ENCODE assay signal across 13 cellular contexts in genomic region chr11:116427337-116427902, GRCh38.
"Had no signal": no experiment of that assay in that cellular context is flagged by ENCODE, and none has a peak within 500 bp of the region (broad histone marks: within the 10 kb centered on the region; RNA-seq: fewer than 3 reads in every experiment).

No MANE protein-coding gene starts in this region.

- H3K27me3 ChIP-seq: dorsolateral prefrontal cortex, ovary, thyroid gland, vagina had no signal

- H3K4me3 ChIP-seq: lower lobe of right lung, ovary, smooth muscle cell, thyroid gland, vagina had no signal

- H3K9me3 ChIP-seq: lower lobe of right lung, ovary, thyroid gland, vagina had no signal

- H3K36me3 ChIP-seq: lower lobe of right lung, ovary, thyroid gland, vagina had no signal

- H3K4me2 ChIP-seq: smooth muscle cell had no signal

- H3K27ac ChIP-seq: dorsolateral prefrontal cortex, lower lobe of right lung, ovary, thyroid gland, vagina had no signal

- ATAC-seq: activated naive CD4-positive, alpha-beta T cell treated with anti-CD3 and anti-CD28 coated beads, Interleukin-2, amount 50 U/mL, for 72 hours; activated T-cell treated with anti-CD3 and anti-CD28 coated beads, Interleukin-2, amount 50 U/mL, for 4 hours; lower lobe of right lung; natural killer cell treated with Interleukin-12 subunit alpha and Interleukin-12 subunit beta and Interleukin-15 and Interleukin-18, amount 100 ng/mL, for 72 hours had no signal

- DNase-seq: activated CD4-positive, alpha-beta memory T cell treated with anti-CD3 and anti-CD28 coated beads for 36 hours; activated effector memory CD4-positive, alpha-beta T cell treated with anti-CD3 and anti-CD28 coated beads, Interleukin-2, amount 50 U/mL, for 16 hours; activated T-cell treated with anti-CD3 and anti-CD28 coated beads, Interleukin-2, amount 50 U/mL, for 4 hours; amniotic stem cell; dorsolateral prefrontal cortex; hippocampal formation; lower lobe of right lung had no signal

- H3K4me1 ChIP-seq: thyroid gland had no signal
